ENCODE assay signal across 8 cellular contexts in genomic region chr4:107094332-107094731, GRCh38. TPM values are rescaled to one million over a fixed set of nuclear protein-coding genes. Genes with fewer than 3 reads are reported as not detected.
DNase-seq lines count a peak whose midpoint lies in the region; ATAC-seq and TF ChIP-seq lines count a peak whose summit lies in the region.

No MANE protein-coding gene starts in this region.

- DNase-seq in GM13977 (ENCODE audit: low spot score), result no peak
- DNase-seq in RKO (ENCODE audit: low spot score), result peak; percentile 67
- no peak for DNase-seq in left colon
- DNase-seq in T1000 (lab: John Stamatoyannopoulos, UW), result no peak
- no peak for DNase-seq in C1 segment of cervical spinal cord (lab: John Stamatoyannopoulos, UW)
- DNase-seq in NCI-H69 (lab: John Stamatoyannopoulos, UW), result no peak

- peak; percentile 22 for TF ChIP-seq CTCF in GM13977 (IDR thresholded peaks at IDR 0.05; ENCODE audit: extremely low read depth, insufficient read depth, missing control alignments)

- intact Hi-C loops in left colon (cut with DNase I, micrococcal nuclease), result no loop called here

- in situ Hi-C loops in GM13977 (cut with MboI; ENCODE audit: low pct_unique_long_range_greater_than_20kb, low sequenced_read_pairs, unreplicated experiment), result no loop called here

- peak; percentile 65 for ATAC-seq in HG02588 (IDR thresholded peaks at IDR 0.05; ENCODE audit: unreplicated experiment)
- peak; percentile 44 for ATAC-seq in left colon
- ATAC-seq in HG02840 (IDR thresholded peaks at IDR 0.05; ENCODE audit: low FRiP score, unreplicated experiment), result no peak

RNA-seq across cellular contexts. Expression of gene DKK2, which starts 58.2 kb away (rescaled TPM):
- total RNA-seq in left colon, result under 1 TPM; 0.12 to 0.34 TPM
